21 cellular contexts compared by ENCODE assay signal in genomic region chr12:31951008-31951407, GRCh38. TPM values are rescaled to one million over a fixed set of nuclear protein-coding genes. Genes with fewer than 3 reads are reported as not detected.
DNase-seq lines count a peak whose midpoint lies in the region; ATAC-seq and TF ChIP-seq lines count a peak whose summit lies in the region.
"Had no signal": no experiment of that assay in that cellular context is flagged by ENCODE, and none has a peak within 500 bp of the region (broad histone marks: within the 10 kb centered on the region; RNA-seq: fewer than 3 reads in every experiment).

No MANE protein-coding gene starts in this region.

- H3K9ac ChIP-seq in endodermal cell (ENCODE audit: extremely low read depth, low read length, poor library complexity, severe bottlenecking) = no peak overlapping the region
- H3K9ac ChIP-seq: BLaER1 treated with 17β-estradiol and CSF1 and Interleukin-3, amounts not matched to agents 10 nM and 100 nM had no signal

- POLR2A ChIA-PET in OCI-LY7 (lab: Charles Lee) = interaction anchor here (0.5 to 3.1 kb wide), 11 partner anchors 8 to 314 kb away, joined by 3 to 15 read pairs (median 4); partner anchors contain the start of gene RESF1

- H3K9me3 Mint-ChIP-seq in activated T-cell treated with anti-CD3 and anti-CD28 coated beads, Interleukin-2, amount 50 U/mL, for 72 hours = peaks cover 6 to 14% of the 10 kb centered on the region in 2 donors
- peaks cover 69% of the 10 kb centered on the region for H3K9me3 Mint-ChIP-seq in endodermal cell
- peaks cover 20% of the 10 kb centered on the region for H3K9me3 Mint-ChIP-seq in stimulated activated naive CD8-positive, alpha-beta T cell treated with anti-CD3 and anti-CD28 coated beads, Interleukin-15, Interleukin-2, amounts not matched to agents 100 ng/mL and 50 ng/mL, for 24 hours

- peaks cover 35% of the 10 kb centered on the region for H3K4me1 ChIP-seq in OCI-LY7 (ENCODE audit: insufficient read depth, low read length, poor library complexity, severe bottlenecking)
- no peaks in the 10 kb centered on the region for H3K4me1 ChIP-seq in endodermal cell (ENCODE audit: control insufficient read depth, insufficient read depth, low read length)
- H3K4me1 ChIP-seq in upper lobe of right lung = peaks cover 4% of the 10 kb centered on the region
- H3K4me1 ChIP-seq: adrenal gland, uterus had no signal

- peaks cover 8% of the 10 kb centered on the region; the same call in 1 of the 2 replicates for H3K36me3 ChIP-seq in OCI-LY7 (ENCODE audit: insufficient read depth, low read length)
- H3K36me3 ChIP-seq in endodermal cell (ENCODE audit: control insufficient read depth, insufficient read depth, low read length) = no peaks in the 10 kb centered on the region
- no peaks in the 10 kb centered on the region for H3K36me3 ChIP-seq in upper lobe of right lung
- H3K36me3 ChIP-seq: adrenal gland, uterus had no signal

- peak overlapping the region; percentile 18 for H3K27ac Mint-ChIP-seq in activated T-cell treated with anti-CD3 and anti-CD28 coated beads, Interleukin-2, amount 50 U/mL, for 72 hours
- H3K27ac Mint-ChIP-seq in endodermal cell = no peak overlapping the region
- H3K27ac Mint-ChIP-seq in stimulated activated naive CD8-positive, alpha-beta T cell treated with anti-CD3 and anti-CD28 coated beads, Interleukin-15, Interleukin-2, amounts not matched to agents 100 ng/mL and 50 ng/mL, for 24 hours = peak overlapping the region; percentile 36
- H3K27ac Mint-ChIP-seq: brain; T-helper 2 cell treated with Interferon-gamma antibody and Interleukin-4, amounts not matched to agents 5 μg/mL and 100 μg/mL, for 36 hours had no signal

- H3K9me3 ChIP-seq in OCI-LY7 (ENCODE audit: low read length) = peaks cover 21% of the 10 kb centered on the region
- peaks cover 75% of the 10 kb centered on the region for H3K9me3 ChIP-seq in endodermal cell (ENCODE audit: control insufficient read depth, low read length)
- no peaks in the 10 kb centered on the region for H3K9me3 ChIP-seq in upper lobe of right lung
- H3K9me3 ChIP-seq: adrenal gland, uterus had no signal

- intact Hi-C loops in OCI-LY7 (cut with micrococcal nuclease; ENCODE audit: unreplicated experiment) = loop anchor here (2.0 to 10.0 kb wide), 2 partner anchors 54 to 184 kb away; no protein-coding TSS in a partner anchor
- intact Hi-C loops in upper lobe of right lung (cut with DNase I) = no loop called here

- no peaks in the 10 kb centered on the region for H4K20me1 ChIP-seq in OCI-LY7 (ENCODE audit: insufficient read depth, low read length)
- H4K20me1 ChIP-seq: BLaER1 treated with 17β-estradiol and CSF1 and Interleukin-3, amounts not matched to agents 10 nM and 100 nM had no signal

- CTCF ChIA-PET in OCI-LY7 (lab: Charles Lee; ENCODE audit: unreplicated experiment) = interaction anchor here (1.0 kb wide), 1 partner anchor 13 kb away, joined by 3 read pairs; no protein-coding TSS in a partner anchor

- H3K27me3 ChIP-seq in endodermal cell (ENCODE audit: control insufficient read depth, insufficient read depth, low read length, poor library complexity, severe bottlenecking) (no peaks in the 10 kb centered on the region), upper lobe of right lung (no peaks in the 10 kb centered on the region)
- H3K27me3 ChIP-seq: adrenal gland; BLaER1 treated with 17β-estradiol and CSF1 and Interleukin-3, amounts not matched to agents 10 nM and 100 nM; uterus had no signal

- no peak for TF ChIP-seq CTCF in OCI-LY7 (conservative IDR thresholded peaks at IDR 0.05; ENCODE audit: low read length)
- no peak for TF ChIP-seq CTCF in endodermal cell (conservative IDR thresholded peaks at IDR 0.05)
- no peak for TF ChIP-seq CTCF in upper lobe of right lung (IDR thresholded peaks at IDR 0.05)

- H2AFZ ChIP-seq in OCI-LY7 (ENCODE audit: low read length) = peak overlapping the region; percentile 66; the same call in 1 of the 2 replicates

- no peak for DNase-seq in activated T-cell treated with anti-CD3 and anti-CD28 coated beads, Interleukin-2, amount 50 U/mL, for 72 hours
- no peak for DNase-seq in activated T-cell treated with anti-CD3 and anti-CD28 coated beads for 4 hours
- DNase-seq in OCI-LY7 (ENCODE audit: low spot score) = peak; percentile 39
- no peak for DNase-seq in endodermal cell
- no peak for DNase-seq in SW480 (ENCODE audit: low spot score)
- no peak for DNase-seq in upper lobe of right lung
- DNase-seq: adrenal gland, EL, NCI-H1048, NCI-H1930, NCI-H526 treated with DMSO at 0.1 percent for 48 hours, uterus had no signal

- peaks cover 49% of the 10 kb centered on the region for H3K4me1 Mint-ChIP-seq in activated T-cell treated with anti-CD3 and anti-CD28 coated beads, Interleukin-2, amount 50 U/mL, for 72 hours (ENCODE audit: low read depth)
- peaks cover 11% of the 10 kb centered on the region for H3K4me1 Mint-ChIP-seq in endodermal cell
- H3K4me1 Mint-ChIP-seq in stimulated activated naive CD8-positive, alpha-beta T cell treated with anti-CD3 and anti-CD28 coated beads, Interleukin-15, Interleukin-2, amounts not matched to agents 100 ng/mL and 50 ng/mL, for 24 hours (ENCODE audit: low read depth) = peaks cover 45% of the 10 kb centered on the region
- H3K4me1 Mint-ChIP-seq: brain had no signal

- no peak for ATAC-seq in activated T-cell treated with anti-CD3 and anti-CD28 coated beads, Interleukin-2, amount 50 U/mL, for 72 hours (replicated peaks in 1 of 2)
- ATAC-seq in upper lobe of right lung (no peak), HG03280 (IDR thresholded peaks at IDR 0.05; ENCODE audit: unreplicated experiment) (no peak)
- ATAC-seq: HepG2 had no signal

- H3K4me3 ChIP-seq in OCI-LY7 (ENCODE audit: low read depth, low read length, poor library complexity, severe bottlenecking) (no peak overlapping the region), endodermal cell (ENCODE audit: low read length) (peak overlapping the region; percentile 67), upper lobe of right lung (no peak overlapping the region)
- H3K4me3 ChIP-seq: adrenal gland; BLaER1 treated with 17β-estradiol and CSF1 and Interleukin-3, amounts not matched to agents 10 nM and 100 nM; lung; uterus had no signal

- H3K4me2 ChIP-seq in OCI-LY7 (ENCODE audit: low read length) = peak overlapping the region; percentile 36; the same call in 1 of the 2 replicates

- H3K27ac ChIP-seq in OCI-LY7 (ENCODE audit: low read depth, low read length, poor library complexity, severe bottlenecking) (peak overlapping the region; percentile 71), endodermal cell (ENCODE audit: low read depth, low read length) (no peak overlapping the region), upper lobe of right lung (no peak overlapping the region)
- H3K27ac ChIP-seq: adrenal gland; BLaER1 treated with 17β-estradiol and CSF1 and Interleukin-3, amounts not matched to agents 10 nM and 100 nM; HL-60; uterus; VCaP had no signal

- WGBS in endodermal cell (ENCODE audit: insufficient coverage in 1 of 2, insufficient read length in 1 of 2), 2 experiments = 51 to 100% methylated on average over 1 to 2 of the region's 4 CpGs

- no peaks in the 10 kb centered on the region for H3K27me3 Mint-ChIP-seq in activated T-cell treated with anti-CD3 and anti-CD28 coated beads, Interleukin-2, amount 50 U/mL, for 72 hours (ENCODE audit: low read depth)
- no peaks in the 10 kb centered on the region for H3K27me3 Mint-ChIP-seq in endodermal cell (ENCODE audit: insufficient read depth)
- H3K27me3 Mint-ChIP-seq in stimulated activated naive CD8-positive, alpha-beta T cell treated with anti-CD3 and anti-CD28 coated beads, Interleukin-15, Interleukin-2, amounts not matched to agents 100 ng/mL and 50 ng/mL, for 24 hours = no peaks in the 10 kb centered on the region

- H3K36me3 Mint-ChIP-seq in activated T-cell treated with anti-CD3 and anti-CD28 coated beads, Interleukin-2, amount 50 U/mL, for 72 hours (ENCODE audit: insufficient read depth in 2 of 2) = peaks cover 22 to 36% of the 10 kb centered on the region in 2 donors
- peaks cover 35% of the 10 kb centered on the region for H3K36me3 Mint-ChIP-seq in endodermal cell (ENCODE audit: low read depth)
- peaks cover 26% of the 10 kb centered on the region for H3K36me3 Mint-ChIP-seq in stimulated activated naive CD8-positive, alpha-beta T cell treated with anti-CD3 and anti-CD28 coated beads, Interleukin-15, Interleukin-2, amounts not matched to agents 100 ng/mL and 50 ng/mL, for 24 hours (ENCODE audit: low read depth)
- H3K36me3 Mint-ChIP-seq: brain had no signal

- H3K79me2 ChIP-seq in OCI-LY7 (ENCODE audit: insufficient read depth, low read depth, low read length) = no peaks in the 10 kb centered on the region

- H3K4me3 Mint-ChIP-seq in activated T-cell treated with anti-CD3 and anti-CD28 coated beads, Interleukin-2, amount 50 U/mL, for 72 hours = peak overlapping the region; percentile 29 to 32
- no peak overlapping the region for H3K4me3 Mint-ChIP-seq in endodermal cell
- H3K4me3 Mint-ChIP-seq in stimulated activated naive CD8-positive, alpha-beta T cell treated with anti-CD3 and anti-CD28 coated beads, Interleukin-15, Interleukin-2, amounts not matched to agents 100 ng/mL and 50 ng/mL, for 24 hours = no peak overlapping the region
- H3K4me3 Mint-ChIP-seq: brain; T-helper 2 cell treated with Interferon-gamma antibody and Interleukin-4, amounts not matched to agents 5 μg/mL and 100 μg/mL, for 36 hours had no signal

- no peaks in the 10 kb centered on the region for H3K9me2 ChIP-seq in OCI-LY7 (ENCODE audit: insufficient read depth, low read length)

- BruUV-seq in OCI-LY7 (replicated peaks; lab: Mats Ljungman, UMichigan) = no TSS peak

RNA-seq across cellular contexts. Expression of gene RESF1, which starts 8.2 kb away (rescaled TPM):
- 100 to 1,000 TPM; 112 to 133 TPM for total RNA-seq in activated T-cell treated with anti-CD3 and anti-CD28 coated beads, Interleukin-2, amount 50 U/mL, for 72 hours
- total RNA-seq in OCI-LY7 (2014; rRNA removed; shearing (Covaris generic)) = 53.3 and 70.4 TPM in 2 replicates
- total RNA-seq in OCI-LY7 (2022) (46.3 and 60.8 TPM in 2 replicates), endodermal cell (100 to 1,000 TPM; 152 to 201 TPM), upper lobe of right lung (72.3 TPM)
- polyA plus RNA-seq in endodermal cell (2013, experiment 1 of 2) = 42.0 TPM
- polyA plus RNA-seq in endodermal cell (2013, experiment 2 of 2) = 45.3 TPM

Comparison
In these comparisons a context has a peak if more than half of its experiments do, and no peak if none do; other contexts are left out.
1. H3K4me3 Mint-ChIP-seq: peak in activated T-cell treated with anti-CD3 and anti-CD28 coated beads, Interleukin-2, amount 50 U/mL, for 72 hours (2 of 2); none in endodermal cell (single experiment) and stimulated activated naive CD8-positive, alpha-beta T cell treated with anti-CD3 and anti-CD28 coated beads, Interleukin-15, Interleukin-2, amounts not matched to agents 100 ng/mL and 50 ng/mL, for 24 hours (single experiment).